In genomic region chrX:9369802-9370291, GRCh38 we compare ENCODE assay signal across 1 cellular context.
TF ChIP-seq lines count a peak whose summit lies in the region.

No MANE protein-coding gene starts in this region.

TF ChIP-seq in GM23338, 12 proteins besides CTCF, POLR2A, EP300 and RAD21 (continued from another document):
- no peak for TF ChIP-seq ZNF462 (CRISPR knock-in tag; IDR thresholded peaks at IDR 0.05)
- no peak for TF ChIP-seq EZH2phosphoT487 (IDR thresholded peaks at IDR 0.05; ENCODE audit: unreplicated experiment)
- TF ChIP-seq NANOG (IDR thresholded peaks at IDR 0.05; ENCODE audit: borderline replicate concordance): no peak
- no peak for TF ChIP-seq ETS1 (IDR thresholded peaks at IDR 0.05)
